9 cellular contexts compared by ENCODE assay signal in genomic region chr4:56506110-56506705, GRCh38. TPM values are rescaled to one million over a fixed set of nuclear protein-coding genes. Genes with fewer than 3 reads are reported as not detected.
A peak's percentile ranks its signal among the peaks of the same experiment; 100 is the strongest.
DNase-seq lines count a peak whose midpoint lies in the region; ATAC-seq, FAIRE-seq and TF ChIP-seq lines count a peak whose summit lies in the region.
"Had no signal": no experiment of that assay in that cellular context is flagged by ENCODE, and none has a peak within 500 bp of the region (broad histone marks: within the 10 kb centered on the region; RNA-seq: fewer than 3 reads in every experiment).

No MANE protein-coding gene starts in this region.

- H3K4me2 ChIP-seq in DOHH2 (ENCODE audit: low read length) (peak overlapping the region; percentile 66), PC-3 (ENCODE audit: low read length) (peak overlapping the region; percentile 72; the same call in 1 of the 2 replicates)

- ATAC-seq in PC-3, result no peak
- ATAC-seq in pancreas, result peak in 1 of 4 donors; percentile 19
- ATAC-seq in left colon, result no peak
- ATAC-seq in HG03025 (IDR thresholded peaks at IDR 0.05; ENCODE audit: low FRiP score, unreplicated experiment), result no peak
- ATAC-seq in GM19328 (IDR thresholded peaks at IDR 0.05; ENCODE audit: unreplicated experiment), result no peak

- POLR2A ChIA-PET in PC-3 (lab: Charles Lee; ENCODE audit: unreplicated experiment), result no interaction called here

- H3K9ac ChIP-seq in PC-3 (ENCODE audit: low read length), result peak overlapping the region; percentile 30; the same call in 1 of the 2 replicates

- peak overlapping the region; percentile 52; the same call in 1 of the 2 replicates for H2AFZ ChIP-seq in PC-3 (ENCODE audit: low read length)

- TF ChIP-seq CTCF in DOHH2 (IDR thresholded peaks at IDR 0.05; ENCODE audit: low read depth, low read length, poor library complexity, severe bottlenecking) (no peak), PC-3 (conservative IDR thresholded peaks at IDR 0.05; ENCODE audit: low read depth, low read length) (no peak), esophagus muscularis mucosa (IDR thresholded peaks at IDR 0.05) (no peak), pancreas (IDR thresholded peaks at IDR 0.05) (no peak)

- CTCF ChIA-PET in PC-3 (lab: Charles Lee), result no interaction called here

- peak overlapping the region; percentile 61 for H3K4me3 ChIP-seq in DOHH2 (ENCODE audit: low read length)
- H3K4me3 ChIP-seq in PC-3 (ENCODE audit: low read length), result peak overlapping the region; percentile 60
- H3K4me3 ChIP-seq in esophagus muscularis mucosa, result peak overlapping the region; percentile 57 to 71 (median 62)
- H3K4me3 ChIP-seq in pancreas, result peak overlapping the region in 3 of 4 donors; percentile 26 to 46 (median 34)

- no peaks in the 10 kb centered on the region for H3K79me2 ChIP-seq in DOHH2 (ENCODE audit: control insufficient read depth, low read length)
- H3K79me2 ChIP-seq in PC-3 (ENCODE audit: low read length), result no peaks in the 10 kb centered on the region

- no peak for FAIRE-seq in pancreas (lab: Jason Lieb, UNC)
- FAIRE-seq: islet of Langerhans had no signal

- TF ChIP-seq EP300 in esophagus muscularis mucosa (IDR thresholded peaks at IDR 0.05), result no peak

- BruUV-seq in PC-3 (replicated peaks; lab: Mats Ljungman, UMichigan), result TSS peak; percentile 24

- H3F3A ChIP-seq in DOHH2 (ENCODE audit: control insufficient read depth, insufficient read depth) (peaks cover 10% of the 10 kb centered on the region), PC-3 (ENCODE audit: low read length, unreplicated experiment) (no peaks in the 10 kb centered on the region)

- DNase-seq in PC-3 (no peak), esophagus muscularis mucosa (ENCODE audit: extremely low spot score) (no peak), pancreas (no peak), pons (ENCODE audit: low spot score) (no peak), left colon (no peak)

- H3K27me3 ChIP-seq in DOHH2 (ENCODE audit: control insufficient read depth, low read length) (no peaks in the 10 kb centered on the region; the same call in 1 of the 2 replicates), PC-3 (ENCODE audit: low read length) (no peaks in the 10 kb centered on the region), esophagus muscularis mucosa (peaks cover 0 to 11% (median 0%) of the 10 kb centered on the region in 4 donors), pancreas (no peaks in the 10 kb centered on the region)

- H3K27ac ChIP-seq in DOHH2 (ENCODE audit: low read depth, low read length), result no peak overlapping the region
- H3K27ac ChIP-seq in PC-3 (ENCODE audit: low read length), result no peak overlapping the region
- peak overlapping the region in 2 of 4 donors; percentile 47 to 51 for H3K27ac ChIP-seq in esophagus muscularis mucosa (replicated peaks in 1 of 4)
- no peak overlapping the region for H3K27ac ChIP-seq in pancreas

- H3K9me3 ChIP-seq in DOHH2 (ENCODE audit: control insufficient read depth, insufficient read depth, low read length), result no peaks in the 10 kb centered on the region
- no peaks in the 10 kb centered on the region for H3K9me3 ChIP-seq in PC-3 (ENCODE audit: low read length)
- no peaks in the 10 kb centered on the region for H3K9me3 ChIP-seq in esophagus muscularis mucosa
- H3K9me3 ChIP-seq in pancreas, result no peaks in the 10 kb centered on the region

- H4K20me1 ChIP-seq in DOHH2 (ENCODE audit: control insufficient read depth, insufficient read depth, low read depth, low read length) (no peaks in the 10 kb centered on the region), PC-3 (ENCODE audit: low read length) (no peaks in the 10 kb centered on the region)

- intact Hi-C loops in PC-3 (cut with micrococcal nuclease) (loop anchor here (5.0 kb wide), 1 partner anchor 296 kb away; no protein-coding TSS in a partner anchor), esophagus muscularis mucosa (cut with DNase I) (no loop called here), pancreas (cut with DNase I) (no loop called here), left colon (cut with DNase I, micrococcal nuclease) (no loop called here)

- TF ChIP-seq POLR2A in esophagus muscularis mucosa (IDR thresholded peaks at IDR 0.05; ENCODE audit: low read depth), result no peak

- 6% methylated on average over 21 of the region's 28 CpGs for WGBS in esophagus muscularis mucosa
- 21 to 32% methylated on average over 28 of the region's 28 CpGs for WGBS in pancreas, 2 donors

- H3K9me2 ChIP-seq in DOHH2 (replicated peaks; ENCODE audit: control insufficient read depth, low read length) (no peaks in the 10 kb centered on the region), PC-3 (replicated peaks; ENCODE audit: low read length) (no peaks in the 10 kb centered on the region)

- peaks cover 23% of the 10 kb centered on the region for H3K36me3 ChIP-seq in DOHH2 (ENCODE audit: control insufficient read depth, low read length)
- peaks cover 13% of the 10 kb centered on the region; the same call in 1 of the 2 replicates for H3K36me3 ChIP-seq in PC-3 (ENCODE audit: low read depth, low read length)
- H3K36me3 ChIP-seq in esophagus muscularis mucosa, result peaks cover under 1 to 26% (median 16%) of the 10 kb centered on the region in 4 donors
- peaks cover 0 to 17% (median 2%) of the 10 kb centered on the region in 3 donors for H3K36me3 ChIP-seq in pancreas

- H3K4me1 ChIP-seq in DOHH2 (ENCODE audit: control insufficient read depth, low read length) (peaks cover 12% of the 10 kb centered on the region), PC-3 (ENCODE audit: insufficient read depth, low read length) (no peaks in the 10 kb centered on the region), esophagus muscularis mucosa (peaks cover 11 to 25% (median 12%) of the 10 kb centered on the region in 4 donors), pancreas (peaks cover 0 to 3% (median 0%) of the 10 kb centered on the region in 3 donors)

RNA-seq across cellular contexts. Expression of gene ARL9, which starts 0.6 kb away (rescaled TPM):
- 0.29 and 0.51 TPM in 2 replicates for total RNA-seq in PC-3 (2014; rRNA removed)
- total RNA-seq in esophagus muscularis mucosa, result under 1 TPM in 1 of 4 donors, not detected in 3; 0.50 TPM
- under 1 TPM in 3 of 6 donors, not detected in 3; 0.12 to 0.31 (median 0.24) TPM for total RNA-seq in pancreas
- polyA plus RNA-seq in pancreas, result under 1 TPM; 0.08 to 0.26 TPM
- under 1 TPM in 1 of 2 donors, not detected in 1; 0.15 TPM for total RNA-seq in left colon

RNA-seq across cellular contexts. Expression of gene SRP72, which starts 38.8 kb away (rescaled TPM):
- total RNA-seq in PC-3 (2014; rRNA removed) (102 and 118 TPM in 2 replicates), esophagus muscularis mucosa (10 to 100 TPM; 37.0 to 51.9 (median 45.8) TPM), pancreas (100 to 1,000 TPM in 1 of 6 donors, 10 to 100 TPM in 5; 61.1 to 103 (median 72.4) TPM), left colon (10 to 100 TPM; 61.6 to 62.7 TPM)
- 10 to 100 TPM; 20.8 to 32.7 TPM for polyA plus RNA-seq in pancreas
